In genomic region chr3:67654832-67655152, GRCh38 we compare ENCODE assay signal across 8 cellular contexts. TPM values are rescaled to one million over a fixed set of nuclear protein-coding genes. Genes with fewer than 3 reads are reported as not detected.
DNase-seq lines count a peak whose midpoint lies in the region; TF ChIP-seq lines count a peak whose summit lies in the region.

No MANE protein-coding gene starts in this region.

- H3K4me3 ChIP-seq in adrenal gland, result peak overlapping the region; percentile 30 to 98 (median 92)
- peak overlapping the region; percentile 63 to 92 for H3K4me3 ChIP-seq in testis

- H3K27ac ChIP-seq in adrenal gland (peak overlapping the region in 4 of 5 donors; percentile 88 to 97 (median 94)), layer of hippocampus (ENCODE audit: low read depth, low read length) (peak overlapping the region; percentile 85), testis (peak overlapping the region; percentile 82 to 87)

- H3K9me3 ChIP-seq in adrenal gland (replicated peaks in 1 of 3), result no peaks in the 10 kb centered on the region
- H3K9me3 ChIP-seq in testis, result no peaks in the 10 kb centered on the region

- peak; percentile 23 for DNase-seq in activated gamma-delta T cell (lab: John Stamatoyannopoulos, UW)
- DNase-seq in activated gamma-delta T cell treated with Interleukin-2 at 50 U/mL for 16 hours, result no peak
- DNase-seq in adrenal gland, result no peak
- no peak for DNase-seq in testis
- DNase-seq in NCI-H1436 treated with DMSO at 0.1 percent for 48 hours (lab: John Stamatoyannopoulos, UW), result no peak
- no peak for DNase-seq in GM13977 (ENCODE audit: low spot score)
- no peak for DNase-seq in AML-193 (lab: John Stamatoyannopoulos, UW)

- no peaks in the 10 kb centered on the region for H3K27me3 ChIP-seq in adrenal gland
- H3K27me3 ChIP-seq in layer of hippocampus (ENCODE audit: control insufficient read depth, insufficient read depth, low read length), result no peaks in the 10 kb centered on the region
- no peaks in the 10 kb centered on the region for H3K27me3 ChIP-seq in testis

- TF ChIP-seq POLR2A in adrenal gland (IDR thresholded peaks at IDR 0.05) (no peak), testis (IDR thresholded peaks at IDR 0.05) (no peak)

- in situ Hi-C loops in GM13977 (cut with MboI; ENCODE audit: low pct_unique_long_range_greater_than_20kb, low sequenced_read_pairs, unreplicated experiment), result no loop called here

- H3K4me1 ChIP-seq in adrenal gland (replicated peaks in 1 of 2) (peaks cover 8 to 27% of the 10 kb centered on the region in 2 donors), testis (peaks cover 12% of the 10 kb centered on the region)

- intact Hi-C loops in adrenal gland (cut with DNase I) (no loop called here), testis (cut with DNase I; ENCODE audit: low total_unique reads) (no loop called here)

- no peaks in the 10 kb centered on the region for H3K36me3 ChIP-seq in adrenal gland (replicated peaks in 1 of 2)
- no peaks in the 10 kb centered on the region for H3K36me3 ChIP-seq in testis (ENCODE audit: low read depth, missing control alignments)

- WGBS in adrenal gland, 4 donors, result 9 to 17% (median 14%) methylated on average over 4 to 11 of the region's 11 CpGs
- WGBS in testis, 2 donors, result 3 to 14% methylated on average over 5 to 11 of the region's 11 CpGs

- TF ChIP-seq CTCF in adrenal gland (IDR thresholded peaks at IDR 0.05) (no peak), testis (IDR thresholded peaks at IDR 0.05) (no peak), GM13977 (IDR thresholded peaks at IDR 0.05; ENCODE audit: extremely low read depth, insufficient read depth, missing control alignments) (no peak)

RNA-seq across cellular contexts. Expression of gene SUCLG2, which starts 0.4 kb away (rescaled TPM):
- total RNA-seq in adrenal gland, result 100 to 1,000 TPM in 2 of 8 donors, 10 to 100 TPM in 6; 67.6 to 103 (median 71.6) TPM
- 100 to 1,000 TPM in 1 of 3 donors, 10 to 100 TPM in 2; 24.4 to 115 (median 28.4) TPM for polyA plus RNA-seq in adrenal gland
- 10 to 100 TPM; 18.0 to 23.8 TPM for total RNA-seq in testis
- 28.7 TPM for polyA plus RNA-seq in testis (ENCODE audit: insufficient read depth, low read depth, low replicate concordance)
